Comparison of ENCODE assay signal across 9 cellular contexts in genomic region chr1:22114083-22115012, GRCh38. TPM values are rescaled to one million over a fixed set of nuclear protein-coding genes. Genes with fewer than 3 reads are reported as not detected.
DNase-seq lines count a peak whose midpoint lies in the region; ATAC-seq and TF ChIP-seq lines count a peak whose summit lies in the region.
"Had no signal": no experiment of that assay in that cellular context is flagged by ENCODE, and none has a peak within 500 bp of the region (broad histone marks: within the 10 kb centered on the region; RNA-seq: fewer than 3 reads in every experiment).

No MANE protein-coding gene starts in this region.

- ATAC-seq in Right ventricle myocardium superior (ENCODE audit: poor library complexity) (peak; percentile 21), Right ventricle myocardium inferior (no peak)

- H3K27me3 ChIP-seq in uterus, result no peaks in the 10 kb centered on the region

- intact Hi-C loops in Right ventricle myocardium superior (cut with DNase I) (no loop called here), Right ventricle myocardium inferior (cut with DNase I) (no loop called here), uterus (cut with DNase I; ENCODE audit: low total_unique reads) (no loop called here)

- peak; percentile 55 for DNase-seq in Right ventricle myocardium superior
- DNase-seq in Right ventricle myocardium inferior (ENCODE audit: missing footprints), result no peak
- DNase-seq in dermis blood vessel endothelial cell, result peak; percentile 83
- DNase-seq in midbrain (lab: John Stamatoyannopoulos, UW), result peak; percentile 6
- DNase-seq in uterus, result peak; percentile 77 to 82
- DNase-seq in CD1c-positive myeloid dendritic cell (ENCODE audit: extremely low spot score), result no peak
- no peak for DNase-seq in NCI-H446 treated with DMSO at 0.1 percent for 48 hours (lab: John Stamatoyannopoulos, UW)
- no peak for DNase-seq in DMS53 (lab: John Stamatoyannopoulos, UW)
- DNase-seq: activated gamma-delta T cell had no signal

- H3K9me3 ChIP-seq in uterus, result no peaks in the 10 kb centered on the region

- no peak overlapping the region for H3K4me3 ChIP-seq in uterus

- no peak for TF ChIP-seq POLR2A in uterus (IDR thresholded peaks at IDR 0.05)

- H3K36me3 ChIP-seq in uterus, result no peaks in the 10 kb centered on the region

- H3K4me1 ChIP-seq in uterus, result peaks cover 19 to 20% of the 10 kb centered on the region in 2 donors

- TF ChIP-seq CTCF in uterus (IDR thresholded peaks at IDR 0.05), result no peak

- peak overlapping the region; percentile 69 to 85 for H3K27ac ChIP-seq in uterus

RNA-seq across cellular contexts. Expression of gene WNT4, which starts 28.5 kb away (rescaled TPM):
- not detected for total RNA-seq in Right ventricle myocardium superior
- total RNA-seq in Right ventricle myocardium inferior, result not detected
- under 0.01 and 0.14 TPM in 2 replicates for total RNA-seq in dermis blood vessel endothelial cell
- total RNA-seq in uterus, result 10 to 100 TPM in 2 of 4 donors, 1 to 10 TPM in 1, not detected in 1; 1.3 to 14.0 (median 11.5) TPM

Comparison
In these comparisons a context has a peak if more than half of its experiments do, and no peak if none do; other contexts are left out.
1. DNase-seq: peak in Right ventricle myocardium superior (single experiment), dermis blood vessel endothelial cell (single experiment), midbrain (single experiment) and uterus (2 of 2); none in Right ventricle myocardium inferior (single experiment), CD1c-positive myeloid dendritic cell (single experiment), NCI-H446 treated with DMSO at 0.1 percent for 48 hours (single experiment) and DMS53 (single experiment).